14 cellular contexts compared by ENCODE assay signal in the genomic region with DNA sequence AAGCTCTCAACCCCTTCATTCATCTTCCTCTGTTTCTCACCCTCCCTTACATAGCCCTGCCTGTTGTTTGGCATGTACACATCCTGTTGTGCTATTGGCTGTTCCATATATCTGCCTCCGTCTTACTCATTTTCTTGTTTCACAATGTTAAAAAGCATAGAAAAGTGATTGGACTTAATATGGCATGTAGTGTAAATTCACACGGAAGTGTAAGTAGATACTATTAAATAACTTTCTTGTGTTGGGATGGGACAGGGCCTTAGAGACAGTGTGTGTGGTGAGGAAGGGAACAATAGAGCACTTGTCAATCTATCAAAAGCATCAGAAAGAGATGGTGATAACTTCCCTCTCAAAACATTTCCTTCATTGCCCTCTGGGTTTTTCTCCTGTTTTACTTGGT. TPM values are rescaled to one million over a fixed set of nuclear protein-coding genes. Genes with fewer than 3 reads are reported as not detected.
A peak's percentile ranks its signal among the peaks of the same experiment; 100 is the strongest.
DNase-seq lines count a peak whose midpoint lies in the region; ATAC-seq, FAIRE-seq and TF ChIP-seq lines count a peak whose summit lies in the region.
"Had no signal": no experiment of that assay in that cellular context is flagged by ENCODE, and none has a peak within 500 bp of the region (broad histone marks: within the 10 kb centered on the region; RNA-seq: fewer than 3 reads in every experiment).

No MANE protein-coding gene starts in this region.

- H2BK5ac ChIP-seq in H9 (ENCODE audit: insufficient read length, low read length): no peak overlapping the region

- no peaks in the 10 kb centered on the region for H4K20me1 ChIP-seq in H9 (ENCODE audit: control insufficient read depth, insufficient read depth, insufficient read length)
- H4K20me1 ChIP-seq: BLaER1 treated with 17β-estradiol and CSF1 and Interleukin-3, amounts not matched to agents 10 nM and 100 nM had no signal

- no peaks in the 10 kb centered on the region for H3K36me3 ChIP-seq in bronchial epithelial cell (ENCODE audit: control insufficient read depth, insufficient read depth, low read length)

- intact Hi-C loops in cardiac septum (cut with DNase I): no loop called here

- H4K5ac ChIP-seq in H9 (ENCODE audit: insufficient read length, low read depth, low read length): no peak overlapping the region

- no peak for FAIRE-seq in bronchial epithelial cell (lab: Jason Lieb, UNC)
- FAIRE-seq: GM19239 had no signal

- H3K23ac ChIP-seq in H9 (ENCODE audit: insufficient read length, low read depth, low read length): no peak overlapping the region

- no peaks in the 10 kb centered on the region for H3K4me1 ChIP-seq in H9 (ENCODE audit: insufficient read depth, low read length)
- H3K4me1 ChIP-seq: BLaER1 treated with 17β-estradiol and CSF1 and Interleukin-3, amounts not matched to agents 10 nM and 100 nM had no signal

- no peak overlapping the region for H2BK12ac ChIP-seq in H9 (ENCODE audit: insufficient read length, low read depth, low read length)

- H2AK5ac ChIP-seq in H9 (ENCODE audit: insufficient read length, low read length): no peak overlapping the region

- H3T11ph ChIP-seq in H9 (ENCODE audit: low read length): no peak overlapping the region

- peaks cover 0 to 4% (median 0%) of the 10 kb centered on the region in 3 experiments; a peak in 1 of 7 replicates for H3K36me3 Mint-ChIP-seq in H9 (ENCODE audit: insufficient read depth in 1 of 3, low read depth in 3 of 3)
- H3K36me3 Mint-ChIP-seq in osteocyte (ENCODE audit: unreplicated experiment): peaks cover 17% of the 10 kb centered on the region

- no peak overlapping the region for H2BK15ac ChIP-seq in H9 (ENCODE audit: low read depth, low read length)

- H3K4ac ChIP-seq in H9 (ENCODE audit: low read depth, low read length): no peak overlapping the region

- no peaks in the 10 kb centered on the region for H3K9me3 ChIP-seq in H9 (ENCODE audit: control insufficient read depth, low read depth, low read length)
- H3K9me3 ChIP-seq: BLaER1 treated with 17β-estradiol and CSF1 and Interleukin-3, amounts not matched to agents 10 nM and 100 nM had no signal

- no peaks in the 10 kb centered on the region for H3K79me1 ChIP-seq in H9 (ENCODE audit: insufficient read depth, low read depth, low read length, poor library complexity, severe bottlenecking)

- TF ChIP-seq CTCF in H9 (conservative IDR thresholded peaks at IDR 0.05) (no peak), bronchial epithelial cell (IDR thresholded peaks at IDR 0.05; ENCODE audit: insufficient read depth, low read length, severe bottlenecking) (no peak), osteocyte (IDR thresholded peaks at IDR 0.05) (no peak)

- H2BK20ac ChIP-seq in H9 (ENCODE audit: low read depth, low read length, poor library complexity, severe bottlenecking): no peak overlapping the region

- H3K79me2 ChIP-seq in H9 (ENCODE audit: insufficient read depth, low read length): no peaks in the 10 kb centered on the region

- DNase-seq in H9 (no peak), SK-MEL-5 (ENCODE audit: low read depth, low spot score) (peak; percentile 40), bronchial epithelial cell (ENCODE audit: low read depth) (peak; percentile 33), osteocyte (ENCODE audit: extremely low spot score, unreplicated experiment) (no peak), cardiac septum (ENCODE audit: low spot score) (no peak)
- DNase-seq: ACHN; Calu3; CD4-positive, CD25-positive, alpha-beta regulatory T cell; DMS 273 treated with DMSO at 0.1 percent for 48 hours had no signal

- H3K27ac Mint-ChIP-seq in H9 (no peak overlapping the region), osteocyte (ENCODE audit: unreplicated experiment) (peak overlapping the region; percentile 4)
- H3K27ac Mint-ChIP-seq: CD4-positive, CD25-positive, alpha-beta regulatory T cell had no signal

- H3K27me3 ChIP-seq in H9 (ENCODE audit: insufficient read depth, low read length) (no peaks in the 10 kb centered on the region), bronchial epithelial cell (ENCODE audit: control insufficient read depth, insufficient read depth, low read length) (no peaks in the 10 kb centered on the region)
- H3K27me3 ChIP-seq: BLaER1 treated with 17β-estradiol and CSF1 and Interleukin-3, amounts not matched to agents 10 nM and 100 nM had no signal

- no CpG with 5 or more reads among the region's 2 CpGs for WGBS in H9 (ENCODE audit: extremely low coverage, insufficient read length, low lambda C conversion rate)

- H3K56ac ChIP-seq in H9 (ENCODE audit: insufficient read length, low read depth, low read length): no peak overlapping the region

- no peak overlapping the region for H4K91ac ChIP-seq in H9 (ENCODE audit: insufficient read length, low read depth, low read length)

- H2AFZ ChIP-seq in H9 (ENCODE audit: low read length): no peak overlapping the region

- no peak overlapping the region for H2BK120ac ChIP-seq in H9 (ENCODE audit: low read depth, low read length, poor library complexity, severe bottlenecking)

- H3K4me2 ChIP-seq in H9 (ENCODE audit: insufficient read depth, insufficient read length, low read length): no peak overlapping the region
- H3K4me2 ChIP-seq: BLaER1 treated with 17β-estradiol and CSF1 and Interleukin-3, amounts not matched to agents 10 nM and 100 nM had no signal

- H3K27me3 Mint-ChIP-seq in H9 (ENCODE audit: low read depth) (no peaks in the 10 kb centered on the region), osteocyte (ENCODE audit: unreplicated experiment) (no peaks in the 10 kb centered on the region)
- H3K27me3 Mint-ChIP-seq: CD4-positive, CD25-positive, alpha-beta regulatory T cell had no signal

- ATAC-seq in HG03378 (IDR thresholded peaks at IDR 0.05; ENCODE audit: unreplicated experiment): no peak
- no peak for ATAC-seq in GM18498 (IDR thresholded peaks at IDR 0.05; ENCODE audit: unreplicated experiment)
- ATAC-seq: HCT116 had no signal

- H3K4me3 Mint-ChIP-seq in H9: no peak overlapping the region
- H3K4me3 Mint-ChIP-seq in osteocyte (ENCODE audit: unreplicated experiment): no peak overlapping the region
- H3K4me3 Mint-ChIP-seq: CD4-positive, CD25-positive, alpha-beta regulatory T cell had no signal

- no peak overlapping the region for H3K4me3 ChIP-seq in bronchial epithelial cell (ENCODE audit: low read depth, low read length)
- H3K4me3 ChIP-seq: BLaER1 treated with 17β-estradiol and CSF1 and Interleukin-3, amounts not matched to agents 10 nM and 100 nM had no signal

- H4K8ac ChIP-seq in H9 (replicated peaks; ENCODE audit: insufficient read length, low read depth, low read length): no peak overlapping the region

- H3K4me1 Mint-ChIP-seq in H9: no peaks in the 10 kb centered on the region
- H3K4me1 Mint-ChIP-seq in osteocyte (ENCODE audit: unreplicated experiment): peaks cover 79% of the 10 kb centered on the region

- no peak overlapping the region for H3K14ac ChIP-seq in H9 (ENCODE audit: insufficient read depth, low read length)

- H3K9me3 Mint-ChIP-seq in H9 (no peaks in the 10 kb centered on the region), osteocyte (ENCODE audit: unreplicated experiment) (no peaks in the 10 kb centered on the region)

- peak overlapping the region; percentile 49 for H3K27ac ChIP-seq in H9 (ENCODE audit: insufficient read length, low read depth, low read length)
- H3K27ac ChIP-seq: BLaER1 treated with 17β-estradiol and CSF1 and Interleukin-3, amounts not matched to agents 10 nM and 100 nM had no signal

- no peak overlapping the region for H3K18ac ChIP-seq in H9 (ENCODE audit: insufficient read length, low read depth, low read length)

- no peak overlapping the region for H3K9ac ChIP-seq in H9 (ENCODE audit: extremely low read depth, insufficient read length, low read length)
- H3K9ac ChIP-seq: BLaER1 treated with 17β-estradiol and CSF1 and Interleukin-3, amounts not matched to agents 10 nM and 100 nM had no signal

- H3K23me2 ChIP-seq in H9 (ENCODE audit: insufficient read length, low read depth, low read length, poor library complexity, severe bottlenecking): no peaks in the 10 kb centered on the region

- in situ Hi-C loops in SK-MEL-5 (cut with HindIII; ENCODE audit: low pct_unique_long_range_greater_than_20kb, low sequenced_read_pairs): no loop called here

RNA-seq across cellular contexts. Expression of a gene that starts 12.3 kb away (rescaled TPM):
- 18.7 and 20.4 TPM in 2 replicates for total RNA-seq in H9 (2021)
- 2.4 and 5.9 TPM in 2 replicates for total RNA-seq in SK-MEL-5 (2014; rRNA removed; shearing (Covaris generic))
- 2.0 and 2.3 TPM in 2 replicates for polyA plus RNA-seq in SK-MEL-5 (2015; cell fraction: cytosol; rRNA removed)
- 6.0 and 10.2 TPM in 2 replicates for polyA plus RNA-seq in SK-MEL-5 (2015; cell fraction: nucleus; rRNA removed)
- total RNA-seq in bronchial epithelial cell: 150 and 319 TPM in 2 replicates
- 213 and 239 TPM in 2 replicates for total RNA-seq in osteocyte
- 473 TPM for total RNA-seq in cardiac septum

Comparison
In these comparisons a context has a peak if more than half of its experiments do, and no peak if none do; other contexts are left out.
1. DNase-seq: peak in SK-MEL-5 (single experiment) and bronchial epithelial cell (single experiment); none in H9 (single experiment), osteocyte (single experiment) and cardiac septum (single experiment).